In the genomic region with DNA sequence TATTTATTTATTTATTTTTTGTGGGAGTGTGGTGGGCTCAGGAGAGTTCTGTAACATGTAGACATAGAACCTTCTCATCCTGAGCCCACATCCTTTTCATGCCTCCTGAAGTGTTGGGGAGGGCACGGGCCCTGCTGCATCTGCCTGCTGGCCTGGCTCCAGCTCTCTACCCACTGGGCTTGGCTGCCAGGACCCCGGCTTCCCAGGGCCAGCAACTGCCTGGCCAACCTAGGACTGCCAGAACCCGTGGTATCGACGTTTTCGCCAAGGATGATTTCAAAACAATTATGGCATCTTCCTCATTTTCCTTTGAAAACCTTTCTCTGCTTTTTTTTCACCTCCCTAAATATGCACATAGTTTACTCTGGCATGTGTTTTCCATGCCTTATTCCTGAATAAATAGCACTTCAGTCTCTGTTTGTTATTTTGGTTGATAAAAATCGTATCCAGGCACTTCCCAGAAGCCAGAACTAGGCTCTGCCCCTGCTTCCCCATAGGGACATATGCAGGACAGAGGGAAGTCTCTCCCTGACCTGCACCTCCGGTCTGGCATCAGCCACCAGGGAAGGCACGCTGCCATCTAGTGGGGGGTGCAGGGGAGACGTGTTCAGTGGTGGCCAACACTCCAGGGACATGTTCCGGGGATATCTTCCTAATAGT, we compare ENCODE assay signal across 1 cellular context.
TF ChIP-seq lines count a peak whose summit lies in the region.

No MANE protein-coding gene starts in this region.

TF ChIP-seq in H1, 55 proteins besides CTCF, POLR2A, EP300 and RAD21 (continued from another document):
- no peak for TF ChIP-seq TAF7 (optimal IDR thresholded peaks at IDR 0.05; ENCODE audit: borderline replicate concordance, low read depth, low read length)
- TF ChIP-seq GABPA (IDR thresholded peaks at IDR 0.05; ENCODE audit: borderline replicate concordance, insufficient read depth, low read length): no peak
- TF ChIP-seq PHF8 (conservative IDR thresholded peaks at IDR 0.05; ENCODE audit: low read depth, low read length): no peak
- TF ChIP-seq CTBP2 (IDR thresholded peaks at IDR 0.05; ENCODE audit: borderline replicate concordance, insufficient read depth, insufficient read length, low read length): no peak
- TF ChIP-seq, protein P1, sequence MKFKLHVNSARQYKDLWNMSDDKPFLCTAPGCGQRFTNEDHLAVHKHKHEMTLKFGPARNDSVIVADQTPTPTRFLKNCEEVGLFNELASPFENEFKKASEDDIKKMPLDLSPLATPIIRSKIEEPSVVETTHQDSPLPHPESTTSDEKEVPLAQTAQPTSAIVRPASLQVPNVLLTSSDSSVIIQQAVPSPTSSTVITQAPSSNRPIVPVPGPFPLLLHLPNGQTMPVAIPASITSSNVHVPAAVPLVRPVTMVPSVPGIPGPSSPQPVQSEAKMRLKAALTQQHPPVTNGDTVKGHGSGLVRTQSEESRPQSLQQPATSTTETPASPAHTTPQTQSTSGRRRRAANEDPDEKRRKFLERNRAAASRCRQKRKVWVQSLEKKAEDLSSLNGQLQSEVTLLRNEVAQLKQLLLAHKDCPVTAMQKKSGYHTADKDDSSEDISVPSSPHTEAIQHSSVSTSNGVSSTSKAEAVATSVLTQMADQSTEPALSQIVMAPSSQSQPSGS (IDR thresholded peaks at IDR 0.05; ENCODE audit: low read length): no peak
- TF ChIP-seq ZNF274 (IDR thresholded peaks at IDR 0.05; ENCODE audit: borderline replicate concordance, extremely low read depth, low read length): no peak
- no peak for TF ChIP-seq CEBPB (IDR thresholded peaks at IDR 0.05; ENCODE audit: low read depth, low read length)
- TF ChIP-seq, protein P2, sequence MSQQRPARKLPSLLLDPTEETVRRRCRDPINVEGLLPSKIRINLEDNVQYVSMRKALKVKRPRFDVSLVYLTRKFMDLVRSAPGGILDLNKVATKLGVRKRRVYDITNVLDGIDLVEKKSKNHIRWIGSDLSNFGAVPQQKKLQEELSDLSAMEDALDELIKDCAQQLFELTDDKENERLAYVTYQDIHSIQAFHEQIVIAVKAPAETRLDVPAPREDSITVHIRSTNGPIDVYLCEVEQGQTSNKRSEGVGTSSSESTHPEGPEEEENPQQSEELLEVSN (IDR thresholded peaks at IDR 0.05): 0 out of 2 replicates have a peak, but pooled peaks have one; percentile 26
- no peak for TF ChIP-seq FOSL1 (IDR thresholded peaks at IDR 0.05; ENCODE audit: insufficient read depth, low read depth, low read length)
- TF ChIP-seq, protein P3, sequence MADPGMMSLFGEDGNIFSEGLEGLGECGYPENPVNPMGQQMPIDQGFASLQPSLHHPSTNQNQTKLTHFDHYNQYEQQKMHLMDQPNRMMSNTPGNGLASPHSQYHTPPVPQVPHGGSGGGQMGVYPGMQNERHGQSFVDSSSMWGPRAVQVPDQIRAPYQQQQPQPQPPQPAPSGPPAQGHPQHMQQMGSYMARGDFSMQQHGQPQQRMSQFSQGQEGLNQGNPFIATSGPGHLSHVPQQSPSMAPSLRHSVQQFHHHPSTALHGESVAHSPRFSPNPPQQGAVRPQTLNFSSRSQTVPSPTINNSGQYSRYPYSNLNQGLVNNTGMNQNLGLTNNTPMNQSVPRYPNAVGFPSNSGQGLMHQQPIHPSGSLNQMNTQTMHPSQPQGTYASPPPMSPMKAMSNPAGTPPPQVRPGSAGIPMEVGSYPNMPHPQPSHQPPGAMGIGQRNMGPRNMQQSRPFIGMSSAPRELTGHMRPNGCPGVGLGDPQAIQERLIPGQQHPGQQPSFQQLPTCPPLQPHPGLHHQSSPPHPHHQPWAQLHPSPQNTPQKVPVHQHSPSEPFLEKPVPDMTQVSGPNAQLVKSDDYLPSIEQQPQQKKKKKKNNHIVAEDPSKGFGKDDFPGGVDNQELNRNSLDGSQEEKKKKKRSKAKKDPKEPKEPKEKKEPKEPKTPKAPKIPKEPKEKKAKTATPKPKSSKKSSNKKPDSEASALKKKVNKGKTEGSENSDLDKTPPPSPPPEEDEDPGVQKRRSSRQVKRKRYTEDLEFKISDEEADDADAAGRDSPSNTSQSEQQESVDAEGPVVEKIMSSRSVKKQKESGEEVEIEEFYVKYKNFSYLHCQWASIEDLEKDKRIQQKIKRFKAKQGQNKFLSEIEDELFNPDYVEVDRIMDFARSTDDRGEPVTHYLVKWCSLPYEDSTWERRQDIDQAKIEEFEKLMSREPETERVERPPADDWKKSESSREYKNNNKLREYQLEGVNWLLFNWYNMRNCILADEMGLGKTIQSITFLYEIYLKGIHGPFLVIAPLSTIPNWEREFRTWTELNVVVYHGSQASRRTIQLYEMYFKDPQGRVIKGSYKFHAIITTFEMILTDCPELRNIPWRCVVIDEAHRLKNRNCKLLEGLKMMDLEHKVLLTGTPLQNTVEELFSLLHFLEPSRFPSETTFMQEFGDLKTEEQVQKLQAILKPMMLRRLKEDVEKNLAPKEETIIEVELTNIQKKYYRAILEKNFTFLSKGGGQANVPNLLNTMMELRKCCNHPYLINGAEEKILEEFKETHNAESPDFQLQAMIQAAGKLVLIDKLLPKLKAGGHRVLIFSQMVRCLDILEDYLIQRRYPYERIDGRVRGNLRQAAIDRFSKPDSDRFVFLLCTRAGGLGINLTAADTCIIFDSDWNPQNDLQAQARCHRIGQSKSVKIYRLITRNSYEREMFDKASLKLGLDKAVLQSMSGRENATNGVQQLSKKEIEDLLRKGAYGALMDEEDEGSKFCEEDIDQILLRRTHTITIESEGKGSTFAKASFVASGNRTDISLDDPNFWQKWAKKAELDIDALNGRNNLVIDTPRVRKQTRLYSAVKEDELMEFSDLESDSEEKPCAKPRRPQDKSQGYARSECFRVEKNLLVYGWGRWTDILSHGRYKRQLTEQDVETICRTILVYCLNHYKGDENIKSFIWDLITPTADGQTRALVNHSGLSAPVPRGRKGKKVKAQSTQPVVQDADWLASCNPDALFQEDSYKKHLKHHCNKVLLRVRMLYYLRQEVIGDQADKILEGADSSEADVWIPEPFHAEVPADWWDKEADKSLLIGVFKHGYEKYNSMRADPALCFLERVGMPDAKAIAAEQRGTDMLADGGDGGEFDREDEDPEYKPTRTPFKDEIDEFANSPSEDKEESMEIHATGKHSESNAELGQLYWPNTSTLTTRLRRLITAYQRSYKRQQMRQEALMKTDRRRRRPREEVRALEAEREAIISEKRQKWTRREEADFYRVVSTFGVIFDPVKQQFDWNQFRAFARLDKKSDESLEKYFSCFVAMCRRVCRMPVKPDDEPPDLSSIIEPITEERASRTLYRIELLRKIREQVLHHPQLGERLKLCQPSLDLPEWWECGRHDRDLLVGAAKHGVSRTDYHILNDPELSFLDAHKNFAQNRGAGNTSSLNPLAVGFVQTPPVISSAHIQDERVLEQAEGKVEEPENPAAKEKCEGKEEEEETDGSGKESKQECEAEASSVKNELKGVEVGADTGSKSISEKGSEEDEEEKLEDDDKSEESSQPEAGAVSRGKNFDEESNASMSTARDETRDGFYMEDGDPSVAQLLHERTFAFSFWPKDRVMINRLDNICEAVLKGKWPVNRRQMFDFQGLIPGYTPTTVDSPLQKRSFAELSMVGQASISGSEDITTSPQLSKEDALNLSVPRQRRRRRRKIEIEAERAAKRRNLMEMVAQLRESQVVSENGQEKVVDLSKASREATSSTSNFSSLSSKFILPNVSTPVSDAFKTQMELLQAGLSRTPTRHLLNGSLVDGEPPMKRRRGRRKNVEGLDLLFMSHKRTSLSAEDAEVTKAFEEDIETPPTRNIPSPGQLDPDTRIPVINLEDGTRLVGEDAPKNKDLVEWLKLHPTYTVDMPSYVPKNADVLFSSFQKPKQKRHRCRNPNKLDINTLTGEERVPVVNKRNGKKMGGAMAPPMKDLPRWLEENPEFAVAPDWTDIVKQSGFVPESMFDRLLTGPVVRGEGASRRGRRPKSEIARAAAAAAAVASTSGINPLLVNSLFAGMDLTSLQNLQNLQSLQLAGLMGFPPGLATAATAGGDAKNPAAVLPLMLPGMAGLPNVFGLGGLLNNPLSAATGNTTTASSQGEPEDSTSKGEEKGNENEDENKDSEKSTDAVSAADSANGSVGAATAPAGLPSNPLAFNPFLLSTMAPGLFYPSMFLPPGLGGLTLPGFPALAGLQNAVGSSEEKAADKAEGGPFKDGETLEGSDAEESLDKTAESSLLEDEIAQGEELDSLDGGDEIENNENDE (IDR thresholded peaks at IDR 0.05; ENCODE audit: insufficient replicate concordance, low read length): no peak
- no peak for TF ChIP-seq TAF1 (IDR thresholded peaks at IDR 0.05; ENCODE audit: low read depth, low read length)
- no peak for TF ChIP-seq RBBP5 (IDR thresholded peaks at IDR 0.05; ENCODE audit: borderline replicate concordance, low read depth, low read length)
- no peak for TF ChIP-seq SRF (IDR thresholded peaks at IDR 0.05; ENCODE audit: low read depth, low read length)
- no peak for TF ChIP-seq SIRT6 (IDR thresholded peaks at IDR 0.05; ENCODE audit: low read length)
- no peak for TF ChIP-seq BCL11A (IDR thresholded peaks at IDR 0.05; ENCODE audit: low read depth in 2 of 2, low read length in 2 of 2)
- TF ChIP-seq, protein P4, sequence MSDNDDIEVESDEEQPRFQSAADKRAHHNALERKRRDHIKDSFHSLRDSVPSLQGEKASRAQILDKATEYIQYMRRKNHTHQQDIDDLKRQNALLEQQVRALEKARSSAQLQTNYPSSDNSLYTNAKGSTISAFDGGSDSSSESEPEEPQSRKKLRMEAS (IDR thresholded peaks at IDR 0.05): peak; percentile 61
- no peak for TF ChIP-seq HDAC6 (IDR thresholded peaks at IDR 0.05; ENCODE audit: low read depth, low read length)
